8 cellular contexts compared by ENCODE assay signal in the genomic region with DNA sequence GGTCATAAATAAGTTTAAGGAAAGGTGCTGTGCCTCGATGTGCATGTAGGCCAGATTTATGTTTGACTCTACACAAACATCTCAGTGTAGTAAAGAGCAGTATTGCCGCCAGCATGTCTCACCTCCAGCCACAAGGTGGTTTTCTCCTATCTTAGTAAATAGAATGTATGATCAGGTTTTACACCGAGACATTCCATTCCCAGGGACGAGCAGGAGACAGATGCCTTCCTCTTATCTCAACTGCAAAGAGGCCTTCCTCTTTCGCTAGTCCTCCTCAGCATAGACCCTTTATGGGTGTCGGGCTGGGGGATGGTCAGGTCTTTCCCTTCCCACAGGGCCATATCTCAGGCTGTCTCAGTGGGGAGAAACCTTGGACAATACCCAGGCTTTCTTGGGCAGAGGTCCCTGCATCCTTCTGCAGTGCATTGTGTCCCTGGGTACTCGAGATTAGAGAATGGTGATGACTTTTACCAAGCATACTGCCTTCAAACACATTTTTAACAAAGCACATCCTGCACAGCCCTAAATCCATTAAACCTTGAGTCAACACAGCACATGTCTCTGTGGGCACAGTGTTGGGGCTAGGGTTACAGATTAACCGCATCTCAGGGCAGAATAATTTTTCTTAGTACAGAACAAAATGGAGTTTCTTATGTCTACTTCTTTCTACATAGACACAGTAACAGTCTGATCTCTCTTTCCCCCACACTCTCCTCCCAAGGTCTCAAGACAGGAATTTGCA. TPM values are rescaled to one million over a fixed set of nuclear protein-coding genes. Genes with fewer than 3 reads are reported as not detected.
"Had no signal": no experiment of that assay in that cellular context is flagged by ENCODE, and none has a peak within 500 bp of the region (broad histone marks: within the 10 kb centered on the region; RNA-seq: fewer than 3 reads in every experiment).

No MANE protein-coding gene starts in this region.

RNA-seq across cellular contexts. Expression of a gene that starts 54.5 kb away (rescaled TPM):
- total RNA-seq: IMR-90, M059J, OCI-LY7, PC-9, Peyer's patch, Right ventricle myocardium inferior, RPMI7951, SJCRH30 had no signal
